ENCODE assay signal across 20 cellular contexts in genomic region chr4:79467246-79467932, GRCh38.
DNase-seq lines count a peak whose midpoint lies in the region; ATAC-seq and TF ChIP-seq lines count a peak whose summit lies in the region.
"Had no signal": no experiment of that assay in that cellular context is flagged by ENCODE, and none has a peak within 500 bp of the region (broad histone marks: within the 10 kb centered on the region; RNA-seq: fewer than 3 reads in every experiment).

No MANE protein-coding gene starts in this region.

- H3K4me3 ChIP-seq in astrocyte of the cerebellum (ENCODE audit: low read depth, low read length): no peak overlapping the region
- H3K4me3 ChIP-seq in fibroblast of pulmonary artery (replicated peaks; ENCODE audit: low read depth, low read length): no peak overlapping the region
- no peak overlapping the region for H3K4me3 ChIP-seq in skeletal muscle cell (ENCODE audit: low read depth, low read length)
- H3K4me3 ChIP-seq: heart left ventricle, left lung, Peyer's patch, SJCRH30, stomach had no signal

- TF ChIP-seq CTCF in astrocyte of the cerebellum (IDR thresholded peaks at IDR 0.05; ENCODE audit: low read depth, low read length, missing control alignments) (no peak), fibroblast of pulmonary artery (IDR thresholded peaks at IDR 0.05; ENCODE audit: low read length, missing control alignments) (no peak)

- ATAC-seq in HG02973 (IDR thresholded peaks at IDR 0.05; ENCODE audit: unreplicated experiment) (no peak), HG03457 (IDR thresholded peaks at IDR 0.05; ENCODE audit: unreplicated experiment) (no peak)
- ATAC-seq: left lung, T-helper 17 cell, WTC11 had no signal

- DNase-seq in NCI-H2171 treated with DMSO at 0.1 percent for 48 hours (lab: John Stamatoyannopoulos, UW): peak; percentile 16
- DNase-seq in NCI-H2171 (lab: John Stamatoyannopoulos, UW): no peak
- DNase-seq in astrocyte of the cerebellum (ENCODE audit: low read depth): peak; percentile 20
- DNase-seq in fibroblast of pulmonary artery (ENCODE audit: low read depth): peak; percentile 55
- peak; percentile 41 for DNase-seq in skeletal muscle cell (ENCODE audit: low read depth)
- DNase-seq in GDM1 (lab: John Stamatoyannopoulos, UW): no peak
- DNase-seq: 8988T; activated CD4-positive, alpha-beta memory T cell treated with anti-CD3 and anti-CD28 coated beads, Interleukin-2, amount 10 ng/mL, durations not matched to agents 7 days and 5 days; activated T-cell treated with anti-CD3 and anti-CD28 coated beads for 4 hours; heart left ventricle; left lung; NK-92 treated with Interleukin-12 subunit alpha and Interleukin-12 subunit beta, amount 100 ng/mL, for 24 hours; Peyer's patch; SJCRH30; stimulated activated CD4-positive, alpha-beta T cell treated with anti-CD3 and anti-CD28 coated beads, Interleukin-4, amount 100 ng/mL, for 4 hours; stomach; T-helper 17 cell had no signal

- in situ Hi-C loops in astrocyte of the cerebellum (cut with HindIII; ENCODE audit: low sequenced_read_pairs): no loop called here

Comparison
In these comparisons a context has a peak if more than half of its experiments do, and no peak if none do; other contexts are left out.
1. DNase-seq: peak in NCI-H2171 treated with DMSO at 0.1 percent for 48 hours (single experiment), astrocyte of the cerebellum (single experiment), fibroblast of pulmonary artery (single experiment) and skeletal muscle cell (single experiment); none in NCI-H2171 (single experiment) and GDM1 (single experiment).